Comparison of ENCODE assay signal across 7 cellular contexts in the genomic region with DNA sequence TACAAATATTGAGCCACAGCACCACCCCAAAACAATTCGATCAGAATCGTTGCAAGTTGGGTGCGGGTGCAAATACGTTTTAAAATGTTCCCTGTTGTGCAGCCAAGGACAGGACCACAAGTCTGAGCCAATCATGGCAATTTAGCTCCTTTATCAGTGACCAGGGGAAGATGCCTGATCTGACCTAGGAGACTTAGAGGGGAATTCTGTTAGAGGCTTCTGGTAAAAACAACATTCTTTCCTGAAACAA. TPM values are rescaled to one million over a fixed set of nuclear protein-coding genes. Genes with fewer than 3 reads are reported as not detected.
DNase-seq lines count a peak whose midpoint lies in the region; ATAC-seq and TF ChIP-seq lines count a peak whose summit lies in the region.

No MANE protein-coding gene starts in this region.

- intact Hi-C loops in right cardiac atrium (cut with DNase I), result loop anchor here (5.0 to 10.0 kb wide), 2 partner anchors 164 to 243 kb away; no protein-coding TSS in a partner anchor

- H3K9me3 ChIP-seq in right cardiac atrium (ENCODE audit: control insufficient read depth, low read length), result no peaks in the 10 kb centered on the region
- no peaks in the 10 kb centered on the region for H3K9me3 ChIP-seq in smooth muscle cell (replicated peaks; ENCODE audit: low read depth)

- DNase-seq in UCSD-AML1 (lab: John Stamatoyannopoulos, UW; ENCODE audit: unreplicated experiment) (peak; percentile 11), right cardiac atrium (no peak), smooth muscle cell (lab: John Stamatoyannopoulos, UW; ENCODE audit: unreplicated experiment) (no peak), NK-92 (lab: John Stamatoyannopoulos, UW; ENCODE audit: unreplicated experiment) (no peak), NCI-H774 (lab: John Stamatoyannopoulos, UW) (no peak)

- no peaks in the 10 kb centered on the region for H3K27me3 ChIP-seq in right cardiac atrium (ENCODE audit: control insufficient read depth, insufficient read depth)
- H3K27me3 ChIP-seq in smooth muscle cell (ENCODE audit: low read depth), result no peaks in the 10 kb centered on the region

- H3K27ac ChIP-seq in right cardiac atrium (ENCODE audit: low read length) (no peak overlapping the region), smooth muscle cell (ENCODE audit: low read depth) (no peak overlapping the region)

- no peak overlapping the region for H3K9ac ChIP-seq in smooth muscle cell (ENCODE audit: low read depth)

- ATAC-seq in GM18907 (IDR thresholded peaks at IDR 0.05; ENCODE audit: unreplicated experiment) (peak; percentile 18), HG02840 (IDR thresholded peaks at IDR 0.05; ENCODE audit: low FRiP score, unreplicated experiment) (peak; percentile 18), right cardiac atrium (peak in 1 of 2 donors; percentile 32)

- peak overlapping the region; percentile 89 for H3K4me2 ChIP-seq in smooth muscle cell

- no peaks in the 10 kb centered on the region for H4K20me1 ChIP-seq in smooth muscle cell (ENCODE audit: low read depth)

- H3K4me3 ChIP-seq in right cardiac atrium (ENCODE audit: low read length), result peak overlapping the region; percentile 72
- H3K4me3 ChIP-seq in smooth muscle cell, result peak overlapping the region; percentile 64

- no peak for TF ChIP-seq CTCF in smooth muscle cell (IDR thresholded peaks at IDR 0.05; ENCODE audit: borderline replicate concordance, insufficient read depth, poor library complexity, severe bottlenecking)

- WGBS in right cardiac atrium, result 8% methylated on average over 4 of the region's 4 CpGs
- WGBS in smooth muscle cell (ENCODE audit: low lambda C conversion rate), result 17% methylated on average over 4 of the region's 4 CpGs

- H3F3A ChIP-seq in smooth muscle cell (ENCODE audit: low read depth), result no peaks in the 10 kb centered on the region

- H3K79me2 ChIP-seq in smooth muscle cell (ENCODE audit: low read depth), result no peaks in the 10 kb centered on the region

- H2AFZ ChIP-seq in smooth muscle cell (ENCODE audit: low read depth), result peak overlapping the region; percentile 92

- no peaks in the 10 kb centered on the region for H3K36me3 ChIP-seq in smooth muscle cell (ENCODE audit: low read depth)

- H3K4me1 ChIP-seq in right cardiac atrium (ENCODE audit: control insufficient read depth, insufficient read depth, low read length), result no peaks in the 10 kb centered on the region
- H3K4me1 ChIP-seq in smooth muscle cell (ENCODE audit: low read depth), result peaks cover 5% of the 10 kb centered on the region

RNA-seq across cellular contexts. Expression of a gene that starts 25.6 kb away (rescaled TPM):
- total RNA-seq in right cardiac atrium (10 to 100 TPM; 20.0 to 34.6 (median 26.7) TPM), smooth muscle cell (50.3 and 98.8 TPM in 2 replicates)
- polyA plus RNA-seq in right cardiac atrium (12.1 TPM), smooth muscle cell (147 and 155 TPM in 2 replicates)

RNA-seq across cellular contexts. Expression of a gene that starts 37.7 kb away (rescaled TPM):
- total RNA-seq in right cardiac atrium, result 10 to 100 TPM; 31.6 to 42.3 (median 39.7) TPM
- polyA plus RNA-seq in right cardiac atrium, result 8.8 TPM
- 44.7 and 59.8 TPM in 2 replicates for total RNA-seq in smooth muscle cell
- polyA plus RNA-seq in smooth muscle cell, result 9.8 and 10.2 TPM in 2 replicates
